9 cellular contexts compared by ENCODE assay signal in the genomic region with DNA sequence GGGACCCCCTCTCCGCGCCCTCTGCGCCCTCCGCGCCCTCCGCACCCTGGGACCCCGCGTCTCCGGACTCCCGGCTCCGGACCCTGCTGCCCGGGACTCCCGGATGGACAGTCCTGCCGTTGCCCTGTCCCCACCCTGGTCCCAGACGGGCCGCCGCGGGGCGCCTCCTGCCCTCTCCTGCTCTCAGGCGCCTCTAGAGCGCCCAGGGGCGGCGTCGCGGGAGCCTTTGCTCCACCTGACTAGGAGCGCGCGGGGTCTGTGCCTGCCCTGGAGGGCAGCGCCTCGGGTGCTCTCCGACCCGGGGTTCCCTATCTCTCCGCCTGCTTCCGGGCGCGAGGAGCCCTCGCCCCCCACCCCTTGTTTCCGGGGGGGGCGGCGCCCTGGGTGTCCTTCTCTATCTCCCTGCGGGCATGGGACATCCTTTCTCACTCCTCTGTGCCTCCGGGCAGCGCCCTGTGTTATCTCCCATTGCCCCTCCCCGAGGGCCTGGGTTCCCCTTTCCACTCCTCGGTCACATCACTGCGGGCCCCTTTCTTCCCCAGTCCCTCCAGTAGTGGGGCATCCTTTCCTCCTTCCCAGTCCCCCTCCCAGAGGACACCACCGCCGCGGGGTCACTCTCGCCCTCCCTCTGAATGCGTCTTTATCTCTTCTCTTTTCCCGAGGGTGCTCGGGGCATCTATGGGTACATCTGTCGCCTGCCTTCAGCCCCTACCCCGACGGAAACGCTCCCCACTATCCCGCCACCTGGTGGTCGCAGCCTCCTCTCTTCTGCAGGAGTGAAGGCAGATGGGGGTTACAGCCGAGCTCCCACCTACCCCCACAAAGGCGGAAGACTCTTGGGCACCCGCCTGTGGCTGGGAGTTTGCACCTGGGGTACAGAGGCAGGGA. TPM values are rescaled to one million over a fixed set of nuclear protein-coding genes. Genes with fewer than 3 reads are reported as not detected.
DNase-seq lines count a peak whose midpoint lies in the region; ATAC-seq and TF ChIP-seq lines count a peak whose summit lies in the region.
"Had no signal": no experiment of that assay in that cellular context is flagged by ENCODE, and none has a peak within 500 bp of the region (broad histone marks: within the 10 kb centered on the region; RNA-seq: fewer than 3 reads in every experiment).

No MANE protein-coding gene starts in this region.

- H3K27me3 ChIP-seq in A673 (replicated peaks; ENCODE audit: insufficient read depth, low read depth, low read length, poor library complexity) = no peaks in the 10 kb centered on the region
- H3K27me3 ChIP-seq: thyroid gland had no signal

- H3K4me1 ChIP-seq in A673 (ENCODE audit: insufficient read depth, low read length, poor library complexity, severe bottlenecking) = peaks cover 29% of the 10 kb centered on the region

- intact Hi-C loops in A673 (cut with micrococcal nuclease; ENCODE audit: unreplicated experiment) = no loop called here

- H3K36me3 ChIP-seq in A673 (ENCODE audit: insufficient read depth, low read length, poor library complexity, severe bottlenecking) = no peaks in the 10 kb centered on the region
- H3K36me3 ChIP-seq: thyroid gland had no signal

- no TSS peak for BruUV-seq in A673 (replicated peaks; lab: Mats Ljungman, UMichigan)

- ATAC-seq in GM19455 (IDR thresholded peaks at IDR 0.05; ENCODE audit: unreplicated experiment) = peak; percentile 25

- POLR2A ChIA-PET in A673 (lab: Charles Lee; ENCODE audit: low non-redundant PET) = no interaction called here

- peak overlapping the region; percentile 87 for H3K4me3 ChIP-seq in A673 (ENCODE audit: low read depth, low read length, poor library complexity, severe bottlenecking)
- peak overlapping the region; percentile 65 for H3K4me3 ChIP-seq in iPS-18c (ENCODE audit: insufficient read depth, low read depth, low read length)

- H3K9me3 ChIP-seq in A673 (ENCODE audit: low read depth, low read length, poor library complexity, severe bottlenecking) (no peaks in the 10 kb centered on the region), iPS-18c (ENCODE audit: control insufficient read depth, insufficient read depth, low read length) (no peaks in the 10 kb centered on the region)
- H3K9me3 ChIP-seq: thyroid gland had no signal

- DNase-seq in A673 (ENCODE audit: low spot score) = peak; percentile 62
- peak; percentile 69 for DNase-seq in NCI-H69 (lab: John Stamatoyannopoulos, UW)
- DNase-seq in activated T-helper 9 cell treated with anti-CD3 and anti-CD28 coated beads, Interleukin-2, amount 50 U/mL, for 16 hours (ENCODE audit: low read depth) = peak; percentile 39
- peak; percentile 39 for DNase-seq in stimulated activated CD8-positive, alpha-beta memory T cell treated with anti-CD3 and anti-CD28 coated beads, Interleukin-12 subunit alpha, Interleukin-12 subunit beta, amount 100 ng/mL, for 4 hours (ENCODE audit: low read depth)
- no peak for DNase-seq in pons (ENCODE audit: low spot score)
- no peak for DNase-seq in kidney glomerular epithelial cell (lab: John Stamatoyannopoulos, UW)

- peak; percentile 73 for TF ChIP-seq CTCF in A673 (conservative IDR thresholded peaks at IDR 0.05; ENCODE audit: low read depth, low read length)

- peak overlapping the region; percentile 68 for H3K27ac ChIP-seq in A673 (ENCODE audit: low read depth, low read length, poor library complexity, severe bottlenecking)
- H3K27ac ChIP-seq: thyroid gland had no signal

- CTCF ChIA-PET in A673 (lab: Charles Lee) = interaction anchor here (0.7 kb wide), 1 partner anchor 22 kb away, joined by 3 read pairs; no protein-coding TSS in a partner anchor

RNA-seq across cellular contexts. Expression of a gene that starts 0.9 kb away (rescaled TPM):
- 158 and 171 TPM in 2 replicates for total RNA-seq in A673 (2021)

Comparison
In these comparisons a context has a peak if more than half of its experiments do, and no peak if none do; other contexts are left out.
1. DNase-seq: peak in A673 (single experiment), NCI-H69 (single experiment), activated T-helper 9 cell treated with anti-CD3 and anti-CD28 coated beads, Interleukin-2, amount 50 U/mL, for 16 hours (single experiment) and stimulated activated CD8-positive, alpha-beta memory T cell treated with anti-CD3 and anti-CD28 coated beads, Interleukin-12 subunit alpha, Interleukin-12 subunit beta, amount 100 ng/mL, for 4 hours (single experiment); none in pons (single experiment) and kidney glomerular epithelial cell (single experiment).